8 cellular contexts compared by ENCODE assay signal in genomic region chr1:31955917-31956736, GRCh38. TPM values are rescaled to one million over a fixed set of nuclear protein-coding genes. Genes with fewer than 3 reads are reported as not detected.
DNase-seq lines count a peak whose midpoint lies in the region; ATAC-seq and TF ChIP-seq lines count a peak whose summit lies in the region.

No MANE protein-coding gene starts in this region.

- H3K4me1 Mint-ChIP-seq in activated T-cell treated with anti-CD3 and anti-CD28 coated beads, Interleukin-2, amount 50 U/mL, for 4 hours (ENCODE audit: low read depth), result peaks cover 66% of the 10 kb centered on the region

- H3K4me3 ChIP-seq in GM12875 (ENCODE audit: low read depth, low read length) (no peak overlapping the region), PC-3 (ENCODE audit: low read length) (no peak overlapping the region), fibroblast of mammary gland (ENCODE audit: control insufficient read depth, low read depth, low read length) (no peak overlapping the region), neutrophil (ENCODE audit: low read depth in 1 of 2, low read length in 1 of 2) (peak overlapping the region; percentile 31 to 48), testis (no peak overlapping the region)

- no peaks in the 10 kb centered on the region for H3K79me2 ChIP-seq in PC-3 (ENCODE audit: low read length)

- peak overlapping the region; percentile 90 for H3K9ac ChIP-seq in PC-3 (ENCODE audit: low read length)

- H3K27me3 Mint-ChIP-seq in activated T-cell treated with anti-CD3 and anti-CD28 coated beads, Interleukin-2, amount 50 U/mL, for 4 hours (ENCODE audit: low read depth), result no peaks in the 10 kb centered on the region

- peak; percentile 98 for DNase-seq in PC-3
- DNase-seq in activated T-cell treated with anti-CD3 and anti-CD28 coated beads, Interleukin-2, amount 50 U/mL, for 4 hours, result peak; percentile 66
- DNase-seq in fibroblast of mammary gland (ENCODE audit: low read depth), result peak; percentile 99
- DNase-seq in testis, result peak; percentile 86

- ATAC-seq in HG02798 (IDR thresholded peaks at IDR 0.05; ENCODE audit: poor library complexity, unreplicated experiment) (peak; percentile 82), PC-3 (peak; percentile 90), GM19324 (IDR thresholded peaks at IDR 0.05; ENCODE audit: low FRiP score, unreplicated experiment) (no peak)
- peak; percentile 83 to 87 for ATAC-seq in activated T-cell treated with anti-CD3 and anti-CD28 coated beads, Interleukin-2, amount 50 U/mL, for 4 hours

- no peak overlapping the region for H2AFZ ChIP-seq in PC-3 (ENCODE audit: low read length)

- H3K27me3 ChIP-seq in PC-3 (ENCODE audit: low read length) (no peaks in the 10 kb centered on the region), neutrophil (no peaks in the 10 kb centered on the region), testis (no peaks in the 10 kb centered on the region)

- peak; percentile 28; the same call in 1 of the 2 replicates for TF ChIP-seq CTCF in GM12875 (IDR thresholded peaks at IDR 0.05; ENCODE audit: borderline replicate concordance, insufficient read depth, low read depth, low read length)
- TF ChIP-seq CTCF in PC-3 (conservative IDR thresholded peaks at IDR 0.05; ENCODE audit: low read depth, low read length), result peak; percentile 48
- peak; percentile 66 for TF ChIP-seq CTCF in fibroblast of mammary gland (conservative IDR thresholded peaks at IDR 0.05; ENCODE audit: control insufficient read depth, insufficient read depth, low read depth, low read length)
- TF ChIP-seq CTCF in neutrophil (IDR thresholded peaks at IDR 0.05), result peak; percentile 56
- peak in 2 of 3 experiments; percentile 7 to 24 for TF ChIP-seq CTCF in testis (IDR thresholded peaks at IDR 0.05)

- no peaks in the 10 kb centered on the region for H4K20me1 ChIP-seq in PC-3 (ENCODE audit: low read length)

- H3K9me3 ChIP-seq in PC-3 (ENCODE audit: low read length) (no peaks in the 10 kb centered on the region), neutrophil (no peaks in the 10 kb centered on the region), testis (no peaks in the 10 kb centered on the region)

- intact Hi-C loops in PC-3 (cut with micrococcal nuclease) (loop anchor here (2.0 kb wide), 1 partner anchor 17 kb away; the partner anchor contains the start of gene PTP4A2), testis (cut with DNase I; ENCODE audit: low total_unique reads) (no loop called here)

- H3K36me3 ChIP-seq in PC-3 (ENCODE audit: low read depth, low read length) (no peaks in the 10 kb centered on the region), neutrophil (no peaks in the 10 kb centered on the region), testis (ENCODE audit: low read depth, missing control alignments) (no peaks in the 10 kb centered on the region)

- peak overlapping the region; percentile 66 for H3K4me3 Mint-ChIP-seq in activated T-cell treated with anti-CD3 and anti-CD28 coated beads, Interleukin-2, amount 50 U/mL, for 4 hours

- H3K4me1 ChIP-seq in PC-3 (ENCODE audit: insufficient read depth, low read length) (peaks cover 25% of the 10 kb centered on the region), neutrophil (ENCODE audit: control insufficient read depth in 1 of 2, insufficient read depth in 1 of 2, low read depth in 1 of 2, low read length in 1 of 2) (peaks cover 60 to 69% of the 10 kb centered on the region in 2 experiments), testis (peaks cover 29% of the 10 kb centered on the region)

- no peaks in the 10 kb centered on the region for H3K36me3 Mint-ChIP-seq in activated T-cell treated with anti-CD3 and anti-CD28 coated beads, Interleukin-2, amount 50 U/mL, for 4 hours (ENCODE audit: insufficient read depth)

- WGBS in testis, 2 donors, result 59 to 70% methylated on average over 11 of the region's 11 CpGs

- peak overlapping the region; percentile 99 for H3K27ac ChIP-seq in PC-3 (ENCODE audit: low read length)
- peak overlapping the region; percentile 97 for H3K27ac ChIP-seq in neutrophil
- H3K27ac ChIP-seq in testis, result peak overlapping the region; percentile 40 to 88

- H3F3A ChIP-seq in PC-3 (ENCODE audit: low read length, unreplicated experiment), result no peaks in the 10 kb centered on the region

- CTCF ChIA-PET in PC-3 (lab: Charles Lee), result interaction anchor here (0.6 to 1.1 kb wide), 6 partner anchors 8 to 45 kb away, joined by 3 to 10 read pairs (median 3); partner anchors contain the start of gene PTP4A2

- no peaks in the 10 kb centered on the region for H3K9me3 Mint-ChIP-seq in activated T-cell treated with anti-CD3 and anti-CD28 coated beads, Interleukin-2, amount 50 U/mL, for 4 hours

- POLR2A ChIA-PET in PC-3 (lab: Charles Lee; ENCODE audit: unreplicated experiment), result interaction anchor here (0.6 to 2.2 kb wide), 5 partner anchors 18 to 142 kb away, joined by 3 to 15 read pairs (median 3); partner anchors contain the start of gene PTP4A2

- no peaks in the 10 kb centered on the region for H3K9me2 ChIP-seq in PC-3 (replicated peaks; ENCODE audit: low read length)

- H3K4me2 ChIP-seq in PC-3 (ENCODE audit: low read length), result peak overlapping the region; percentile 76

- TF ChIP-seq POLR2A in testis (IDR thresholded peaks at IDR 0.05), result no peak

- TSS peak; percentile 78 for BruUV-seq in PC-3 (replicated peaks; lab: Mats Ljungman, UMichigan)

RNA-seq across cellular contexts. Expression of gene PTP4A2, which starts 18.0 kb away (rescaled TPM):
- total RNA-seq in PC-3 (2014; rRNA removed) (335 and 340 TPM in 2 replicates), testis (100 to 1,000 TPM; 137 to 189 TPM)
- 100 to 1,000 TPM; 294 to 337 (median 297) TPM for total RNA-seq in activated T-cell treated with anti-CD3 and anti-CD28 coated beads, Interleukin-2, amount 50 U/mL, for 4 hours
- 305 TPM for polyA plus RNA-seq in testis (ENCODE audit: insufficient read depth, low read depth, low replicate concordance)

RNA-seq across cellular contexts. Expression of gene KHDRBS1, which starts 57.5 kb away (rescaled TPM):
- 86.7 and 114 TPM in 2 replicates for total RNA-seq in PC-3 (2014; rRNA removed)
- total RNA-seq in activated T-cell treated with anti-CD3 and anti-CD28 coated beads, Interleukin-2, amount 50 U/mL, for 4 hours, result 100 to 1,000 TPM; 186 to 191 (median 187) TPM
- 10 to 100 TPM; 90.4 to 95.0 TPM for total RNA-seq in testis
- polyA plus RNA-seq in testis (ENCODE audit: insufficient read depth, low read depth, low replicate concordance), result 133 TPM

Comparison
In these comparisons a context has a peak if more than half of its experiments do, and no peak if none do; other contexts are left out.
1. H3K4me3 ChIP-seq: peak in neutrophil (2 of 2); none in GM12875 (single experiment), PC-3 (single experiment), fibroblast of mammary gland (single experiment) and testis (0 of 2).
2. CTCF ChIP-seq: peak in every context shown above with its lines; median percentile 66 in fibroblast of mammary gland; 56 in neutrophil; 48 in PC-3; 28 in GM12875; 16 in testis.
3. Peak in every context shown above with its lines, with median percentiles within 50 percentile points of each other: DNase-seq and H3K27ac ChIP-seq.